ENCODE assay signal across 8 cellular contexts in the genomic region with DNA sequence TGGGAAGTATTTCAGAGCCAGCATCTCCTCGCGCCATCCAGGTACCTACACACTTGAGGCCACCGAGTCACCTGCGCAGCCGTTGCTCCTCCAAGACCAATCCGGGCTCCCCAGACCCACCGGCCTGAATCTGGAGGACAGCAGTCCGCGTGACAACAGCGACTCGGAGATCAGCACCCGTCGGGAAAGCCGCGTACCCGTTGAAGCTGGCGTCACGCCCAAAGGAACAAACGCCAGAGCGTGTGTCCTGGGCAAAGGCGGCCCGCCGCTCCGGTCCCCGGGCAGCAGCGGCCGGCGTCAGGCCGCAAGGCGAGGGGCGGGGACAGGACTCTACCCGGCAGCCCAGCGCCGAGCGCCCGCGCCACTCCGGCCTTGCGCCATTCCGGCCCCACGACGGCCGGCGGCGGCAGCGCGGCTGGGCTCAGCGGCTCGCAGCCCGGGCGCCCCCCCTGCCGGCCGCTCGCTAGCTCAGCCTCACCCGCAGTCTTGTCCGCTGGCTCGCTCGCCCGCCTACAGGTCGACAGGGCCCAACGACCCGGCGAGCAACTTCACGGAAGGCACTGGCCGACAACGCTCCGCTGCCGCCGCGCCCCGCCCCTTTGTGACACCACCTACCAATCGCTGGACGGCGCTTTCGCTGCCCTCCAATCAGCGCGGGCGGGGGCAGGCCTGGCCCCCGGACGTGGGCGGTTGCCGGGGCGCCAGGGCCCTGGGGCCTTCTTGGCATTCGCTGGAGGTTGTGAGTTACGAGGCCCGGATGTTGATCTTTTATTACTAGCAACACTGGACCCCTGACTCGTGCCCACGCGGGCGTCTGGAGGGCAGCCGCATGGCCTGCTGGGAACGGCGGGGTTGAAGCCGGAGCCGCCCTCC. TPM values are rescaled to one million over a fixed set of nuclear protein-coding genes. Genes with fewer than 3 reads are reported as not detected.
DNase-seq lines count a peak whose midpoint lies in the region; ATAC-seq and TF ChIP-seq lines count a peak whose summit lies in the region.

A gene (minus strand): TSS at position 572 of the 873 bp plus-strand sequence. CDS start 9,047 bp downstream, outside the sequence.

- ATAC-seq in GM21447 (IDR thresholded peaks at IDR 0.05; ENCODE audit: unreplicated experiment): peak; percentile 95
- ATAC-seq in esophagus mucosa: peak; percentile 100

- no TSS peak for BruUV-seq in OCI-LY7 (replicated peaks; lab: Mats Ljungman, UMichigan)

- H3K27me3 ChIP-seq in muscle layer of duodenum (ENCODE audit: low read depth, low read length): no peaks in the 10 kb centered on the region

- H3K4me2 ChIP-seq in OCI-LY7 (ENCODE audit: low read length): peak within 1 kb of the TSS; percentile 78

- POLR2A ChIA-PET in OCI-LY7 (lab: Charles Lee): interaction anchor here (0.7 to 4.6 kb wide), 15 partner anchors 9 to 432 kb away, joined by 3 to 29 read pairs (median 3); no protein-coding TSS in a partner anchor

- CTCF ChIA-PET in OCI-LY7 (lab: Charles Lee; ENCODE audit: unreplicated experiment): interaction anchor here (0.6 to 1.6 kb wide), 3 partner anchors 9 to 208 kb away, joined by 3 to 9 read pairs (median 3); no protein-coding TSS in a partner anchor

- no peaks in the 10 kb centered on the region for H3K36me3 ChIP-seq in OCI-LY7 (ENCODE audit: insufficient read depth, low read length)
- no peaks in the 10 kb centered on the region for H3K36me3 ChIP-seq in muscle layer of duodenum (ENCODE audit: control insufficient read depth in 1 of 2, insufficient read depth in 2 of 2, low read length in 2 of 2)

- H4K20me1 ChIP-seq in OCI-LY7 (ENCODE audit: insufficient read depth, low read length): no peaks in the 10 kb centered on the region

- DNase-seq in DMS114 treated with DMSO at 0.1 percent for 48 hours (lab: John Stamatoyannopoulos, UW; ENCODE audit: unreplicated experiment) (peak; percentile 91), HuH-7 (ENCODE audit: low spot score) (peak; percentile 85), OCI-LY7 (ENCODE audit: low spot score) (peak; percentile 97)
- DNase-seq in activated T-cell treated with anti-CD3 and anti-CD28 coated beads, Interleukin-2, amount 50 U/mL, for 1 hour: peak; percentile 91
- DNase-seq in stimulated activated CD8-positive, alpha-beta memory T cell treated with anti-CD3 and anti-CD28 coated beads, Interleukin-7, amount 100 ng/mL, for 4 hours (ENCODE audit: low read depth in 2 of 2): peak; percentile 83 to 94

- H3K27ac ChIP-seq in OCI-LY7 (ENCODE audit: low read depth, low read length, poor library complexity, severe bottlenecking): peak within 1 kb of the TSS; percentile 71
- H3K27ac ChIP-seq in muscle layer of duodenum (ENCODE audit: low read length): peak within 1 kb of the TSS; percentile 75

- H3K79me2 ChIP-seq in OCI-LY7 (ENCODE audit: insufficient read depth, low read depth, low read length): peaks cover 37% of the 10 kb centered on the region; the same call in 1 of the 2 replicates

- H2AFZ ChIP-seq in OCI-LY7 (ENCODE audit: low read length): peak within 1 kb of the TSS; percentile 99

- H3K9me3 ChIP-seq in OCI-LY7 (ENCODE audit: low read length) (peaks cover 9% of the 10 kb centered on the region; the same call in 1 of the 2 replicates), muscle layer of duodenum (ENCODE audit: control insufficient read depth in 1 of 2, low read length in 2 of 2) (no peaks in the 10 kb centered on the region)

- TF ChIP-seq CTCF in OCI-LY7 (conservative IDR thresholded peaks at IDR 0.05; ENCODE audit: low read length): peak; percentile 72

- H3K4me3 ChIP-seq in OCI-LY7 (ENCODE audit: low read depth, low read length, poor library complexity, severe bottlenecking) (peak within 1 kb of the TSS; percentile 89), muscle layer of duodenum (ENCODE audit: low read depth in 1 of 2, low read length in 2 of 2) (peak within 1 kb of the TSS; percentile 86 to 89)

- peaks cover 9% of the 10 kb centered on the region for H3K4me1 ChIP-seq in OCI-LY7 (ENCODE audit: insufficient read depth, low read length, poor library complexity, severe bottlenecking)
- H3K4me1 ChIP-seq in muscle layer of duodenum (ENCODE audit: control insufficient read depth in 1 of 2, insufficient read depth in 2 of 2, low read length in 2 of 2): no peaks in the 10 kb centered on the region

- no peaks in the 10 kb centered on the region for H3K9me2 ChIP-seq in OCI-LY7 (ENCODE audit: insufficient read depth, low read length)

- intact Hi-C loops in OCI-LY7 (cut with micrococcal nuclease; ENCODE audit: unreplicated experiment): loop anchor here (1.0 to 10.0 kb wide), 7 partner anchors 52 to 668 kb away; a partner anchor contains a TSS

RNA-seq across cellular contexts. Expression of the gene that starts here (rescaled TPM):
- 15.1 and 18.6 TPM in 2 replicates for total RNA-seq in OCI-LY7 (2014; rRNA removed; shearing (Covaris generic))
- 35.8 and 35.9 TPM in 2 replicates for total RNA-seq in OCI-LY7 (2022)
- 5.0 TPM for total RNA-seq in esophagus mucosa

Comparison
In these comparisons a context has a peak if more than half of its experiments do, and no peak if none do; other contexts are left out.
1. Peak in every context shown above with its lines: DNase-seq, ATAC-seq, H3K4me3 ChIP-seq and H3K27ac ChIP-seq.